1 cellular context compared by ENCODE assay signal in the genomic region with DNA sequence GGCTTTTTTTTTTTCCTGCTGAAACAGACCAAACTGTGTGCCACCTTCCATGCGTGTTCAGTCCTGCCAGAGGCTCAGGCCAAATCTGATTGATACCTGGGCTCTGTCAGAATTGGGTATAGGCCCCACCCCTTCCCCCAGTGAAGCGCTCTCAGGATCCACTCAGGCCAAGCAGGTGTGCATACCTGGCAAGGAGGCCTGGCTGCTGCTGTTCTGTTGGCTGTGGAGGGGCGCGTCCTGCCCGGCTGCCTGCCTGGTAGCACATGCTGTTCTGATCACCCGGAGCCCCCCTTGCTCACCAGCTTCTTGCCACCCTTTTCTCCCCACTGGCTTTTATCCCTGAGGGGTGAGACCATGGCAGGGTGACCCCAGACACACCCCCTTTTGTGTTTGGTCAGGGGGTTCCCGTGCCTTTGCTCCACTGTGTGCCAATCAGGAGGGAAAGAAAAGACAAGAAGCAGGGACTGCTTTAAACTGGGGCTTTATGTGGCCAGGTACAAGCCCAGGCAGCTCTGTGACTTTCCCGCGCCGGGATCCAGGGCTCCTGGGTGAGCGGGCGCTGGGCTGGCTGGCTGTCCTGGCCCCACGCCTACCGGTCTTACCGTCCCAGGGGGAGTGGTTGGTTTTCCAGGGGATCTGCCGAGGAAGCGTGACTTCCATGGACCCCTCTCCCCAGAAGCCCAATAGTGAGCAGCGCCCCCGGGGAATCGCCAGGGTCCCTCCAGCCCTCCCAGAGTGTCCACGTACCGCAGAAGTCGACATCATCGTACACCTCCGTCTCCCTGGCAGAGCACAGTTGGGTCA.
TF ChIP-seq lines count a peak whose summit lies in the region.

No MANE protein-coding gene starts in this region.

TF ChIP-seq in GM23338, 12 proteins besides CTCF, POLR2A, EP300 and RAD21 (continued from another document):
- no peak for TF ChIP-seq REST (IDR thresholded peaks at IDR 0.05; ENCODE audit: unreplicated experiment)
